Comparison of ENCODE assay signal across 8 cellular contexts in the genomic region with DNA sequence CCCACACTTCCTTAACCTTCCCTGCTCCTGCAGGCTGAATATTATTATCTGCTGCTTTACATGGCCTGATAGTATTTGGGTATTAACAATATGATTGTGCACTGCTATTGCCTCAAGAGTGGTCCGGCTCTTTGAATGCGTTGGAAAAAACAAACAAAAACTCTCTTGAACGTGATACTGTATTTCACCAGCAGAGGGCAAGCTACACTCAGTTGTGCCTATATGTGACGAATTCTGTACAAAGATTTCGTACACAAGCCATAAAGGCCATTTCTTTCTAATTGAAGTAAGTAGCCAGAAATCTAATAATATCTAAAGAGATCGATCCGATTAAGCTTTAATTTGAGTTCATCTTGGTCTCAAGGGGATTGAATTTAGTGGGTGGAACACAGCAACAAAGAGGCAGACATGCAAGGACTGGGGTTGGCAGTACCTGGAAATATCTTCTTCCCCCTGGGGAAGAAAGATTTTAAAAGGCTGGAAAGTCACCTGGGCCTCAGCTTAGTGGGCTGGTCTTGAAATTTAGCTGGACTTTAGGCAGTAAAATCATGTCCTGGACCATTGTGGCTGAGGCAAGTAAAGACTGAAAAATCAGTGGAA. TPM values are rescaled to one million over a fixed set of nuclear protein-coding genes. Genes with fewer than 3 reads are reported as not detected.
A peak's percentile ranks its signal among the peaks of the same experiment; 100 is the strongest.
DNase-seq lines count a peak whose midpoint lies in the region; ATAC-seq and TF ChIP-seq lines count a peak whose summit lies in the region.

No MANE protein-coding gene starts in this region.

- no peak overlapping the region for H3K4me3 Mint-ChIP-seq in activated T-cell treated with anti-CD3 and anti-CD28 coated beads, Interleukin-2, amount 50 U/mL, for 4 hours

- no peak for TF ChIP-seq POLR2A in breast epithelium (IDR thresholded peaks at IDR 0.05)

- H3K4me1 Mint-ChIP-seq in activated T-cell treated with anti-CD3 and anti-CD28 coated beads, Interleukin-2, amount 50 U/mL, for 4 hours (ENCODE audit: low read depth) = no peaks in the 10 kb centered on the region

- TF ChIP-seq CTCF in breast epithelium (IDR thresholded peaks at IDR 0.05) (peak; percentile 74 to 85 (median 78)), tibial artery (IDR thresholded peaks at IDR 0.05) (peak; percentile 66 to 67)

- H3K9me3 Mint-ChIP-seq in activated T-cell treated with anti-CD3 and anti-CD28 coated beads, Interleukin-2, amount 50 U/mL, for 4 hours = no peaks in the 10 kb centered on the region

- DNase-seq in DMS 273 treated with DMSO at 0.1 percent for 48 hours (lab: John Stamatoyannopoulos, UW) (peak; percentile 22), NCI-H774 (lab: John Stamatoyannopoulos, UW) (peak; percentile 17), breast epithelium (ENCODE audit: low spot score in 2 of 2) (no peak), left colon (no peak), tibial artery (no peak)
- DNase-seq in activated T-cell treated with anti-CD3 and anti-CD28 coated beads, Interleukin-2, amount 50 U/mL, for 4 hours = no peak

- intact Hi-C loops in breast epithelium (cut with DNase I; ENCODE audit: low total_unique reads) = no loop called here
- intact Hi-C loops in left colon (cut with DNase I, micrococcal nuclease) = no loop called here
- intact Hi-C loops in tibial artery (cut with DNase I; ENCODE audit: low total_unique reads) = no loop called here

- H3K36me3 ChIP-seq in breast epithelium (no peaks in the 10 kb centered on the region), tibial artery (no peaks in the 10 kb centered on the region)

- ATAC-seq in GM18909 (IDR thresholded peaks at IDR 0.05; ENCODE audit: poor library complexity, unreplicated experiment) (peak; percentile 74), HG03469 (IDR thresholded peaks at IDR 0.05; ENCODE audit: unreplicated experiment) (peak; percentile 65), left colon (peak; percentile 54)
- ATAC-seq in activated T-cell treated with anti-CD3 and anti-CD28 coated beads, Interleukin-2, amount 50 U/mL, for 4 hours = no peak

- H3K27me3 ChIP-seq in breast epithelium = peaks cover 0 to 3% of the 10 kb centered on the region in 2 donors
- H3K27me3 ChIP-seq in tibial artery = peaks cover 0 to 30% of the 10 kb centered on the region in 2 donors

- H3K4me3 ChIP-seq in breast epithelium = no peak overlapping the region
- H3K4me3 ChIP-seq in tibial artery = no peak overlapping the region

- H3K27ac ChIP-seq in breast epithelium (no peak overlapping the region), tibial artery (no peak overlapping the region)

- H3K27me3 Mint-ChIP-seq in activated T-cell treated with anti-CD3 and anti-CD28 coated beads, Interleukin-2, amount 50 U/mL, for 4 hours (ENCODE audit: low read depth) = peaks cover 34% of the 10 kb centered on the region

- H3K4me1 ChIP-seq in breast epithelium (no peaks in the 10 kb centered on the region), tibial artery (no peaks in the 10 kb centered on the region)

- H3K9me3 ChIP-seq in breast epithelium = no peaks in the 10 kb centered on the region
- no peaks in the 10 kb centered on the region for H3K9me3 ChIP-seq in tibial artery

- no peaks in the 10 kb centered on the region for H3K36me3 Mint-ChIP-seq in activated T-cell treated with anti-CD3 and anti-CD28 coated beads, Interleukin-2, amount 50 U/mL, for 4 hours (ENCODE audit: insufficient read depth)

RNA-seq across cellular contexts. Expression of a gene that starts 49.3 kb away (rescaled TPM):
- not detected for total RNA-seq in breast epithelium
- 1 to 10 TPM; 2.9 to 4.0 TPM for total RNA-seq in left colon
- under 1 TPM in 1 of 3 donors, not detected in 2; 0.05 TPM for total RNA-seq in activated T-cell treated with anti-CD3 and anti-CD28 coated beads, Interleukin-2, amount 50 U/mL, for 4 hours

Comparison
In these comparisons a context has a peak if more than half of its experiments do, and no peak if none do; other contexts are left out.
1. DNase-seq: peak in DMS 273 treated with DMSO at 0.1 percent for 48 hours (single experiment) and NCI-H774 (single experiment); none in breast epithelium (0 of 2), left colon (0 of 2), tibial artery (0 of 2) and activated T-cell treated with anti-CD3 and anti-CD28 coated beads, Interleukin-2, amount 50 U/mL, for 4 hours (single experiment).
2. ATAC-seq: peak in GM18909 (single experiment), HG03469 (single experiment) and left colon (single experiment); none in activated T-cell treated with anti-CD3 and anti-CD28 coated beads, Interleukin-2, amount 50 U/mL, for 4 hours (0 of 2).